22 cellular contexts compared by ENCODE assay signal in genomic region chr1:7578206-7578605, GRCh38.
DNase-seq lines count a peak whose midpoint lies in the region; ATAC-seq and TF ChIP-seq lines count a peak whose summit lies in the region.
"Had no signal": no experiment of that assay in that cellular context is flagged by ENCODE, and none has a peak within 500 bp of the region (broad histone marks: within the 10 kb centered on the region; RNA-seq: fewer than 3 reads in every experiment).

No MANE protein-coding gene starts in this region.

- no peak for TF ChIP-seq CTCF in natural killer cell (IDR thresholded peaks at IDR 0.05)
- no peak for TF ChIP-seq CTCF in PC-3 (conservative IDR thresholded peaks at IDR 0.05; ENCODE audit: low read depth, low read length)

- peak overlapping the region; percentile 61 for H3K23ac ChIP-seq in neuronal stem cell (ENCODE audit: low read depth, low read length, poor library complexity)

- H3K4me3 Mint-ChIP-seq in natural killer cell treated with Interleukin-12 subunit alpha and Interleukin-12 subunit beta and Interleukin-15 and Interleukin-18, amount 100 ng/mL, for 72 hours: no peak overlapping the region
- no peak overlapping the region for H3K4me3 Mint-ChIP-seq in natural killer cell
- H3K4me3 Mint-ChIP-seq: CD8-positive, alpha-beta T cell had no signal

- H2BK12ac ChIP-seq in neuronal stem cell (ENCODE audit: low read length): no peak overlapping the region

- H2BK15ac ChIP-seq in neuronal stem cell (ENCODE audit: low read length): no peak overlapping the region

- H3K27ac ChIP-seq in neuronal stem cell (replicated peaks; ENCODE audit: low read length) (no peak overlapping the region), aorta (ENCODE audit: low read depth in 1 of 2, low read length in 2 of 2) (no peak overlapping the region), PC-3 (ENCODE audit: low read length) (no peak overlapping the region)
- H3K27ac ChIP-seq: 22Rv1; BLaER1 treated with 17β-estradiol and CSF1 and Interleukin-3, amounts not matched to agents 10 nM and 100 nM; GM23248 had no signal

- no peak overlapping the region for H3K4me2 ChIP-seq in neuronal stem cell (ENCODE audit: insufficient read depth, low read length, poor library complexity, severe bottlenecking)
- H3K4me2 ChIP-seq in PC-3 (ENCODE audit: low read length): no peak overlapping the region

- no peak for ATAC-seq in natural killer cell treated with Interleukin-12 subunit alpha and Interleukin-12 subunit beta and Interleukin-15 and Interleukin-18, amount 100 ng/mL, for 72 hours
- ATAC-seq in natural killer cell (no peak), aorta (ENCODE audit: low FRiP score) (no peak), PC-3 (no peak)
- ATAC-seq: CD8-positive, alpha-beta T cell had no signal

- H3K27ac Mint-ChIP-seq in natural killer cell treated with Interleukin-12 subunit alpha and Interleukin-12 subunit beta and Interleukin-15 and Interleukin-18, amount 100 ng/mL, for 72 hours: no peak overlapping the region
- H3K27ac Mint-ChIP-seq in natural killer cell: no peak overlapping the region
- H3K27ac Mint-ChIP-seq: CD8-positive, alpha-beta T cell had no signal

- intact Hi-C loops in natural killer cell (cut with micrococcal nuclease) (no loop called here), aorta (cut with DNase I) (no loop called here), PC-3 (cut with micrococcal nuclease) (no loop called here)

- H3K36me3 Mint-ChIP-seq in natural killer cell treated with Interleukin-12 subunit alpha and Interleukin-12 subunit beta and Interleukin-15 and Interleukin-18, amount 100 ng/mL, for 72 hours: no peaks in the 10 kb centered on the region
- H3K36me3 Mint-ChIP-seq in natural killer cell: no peaks in the 10 kb centered on the region
- H3K36me3 Mint-ChIP-seq: CD8-positive, alpha-beta T cell had no signal

- H3K9me3 Mint-ChIP-seq in natural killer cell treated with Interleukin-12 subunit alpha and Interleukin-12 subunit beta and Interleukin-15 and Interleukin-18, amount 100 ng/mL, for 72 hours: no peaks in the 10 kb centered on the region
- H3K9me3 Mint-ChIP-seq in natural killer cell: no peaks in the 10 kb centered on the region
- H3K9me3 Mint-ChIP-seq: CD8-positive, alpha-beta T cell had no signal

- no peaks in the 10 kb centered on the region for H3K79me1 ChIP-seq in neuronal stem cell (ENCODE audit: low read depth, low read length)

- H4K91ac ChIP-seq in neuronal stem cell (ENCODE audit: low read depth, low read length, poor library complexity): no peak overlapping the region

- no peak overlapping the region for H2AK5ac ChIP-seq in neuronal stem cell (ENCODE audit: low read depth, low read length)

- no peaks in the 10 kb centered on the region for H3K36me3 ChIP-seq in neuronal stem cell (replicated peaks in 1 of 2; ENCODE audit: control insufficient read depth in 2 of 2, insufficient read depth in 2 of 2, low read length in 2 of 2)
- no peaks in the 10 kb centered on the region for H3K36me3 ChIP-seq in aorta (ENCODE audit: control insufficient read depth in 1 of 2, insufficient read depth in 2 of 2, low read length in 1 of 2)
- H3K36me3 ChIP-seq in PC-3 (ENCODE audit: low read depth, low read length): no peaks in the 10 kb centered on the region
- H3K36me3 ChIP-seq: BLaER1 treated with 17β-estradiol and CSF1 and Interleukin-3, amounts not matched to agents 10 nM and 100 nM; HAP-1 had no signal

- H3K14ac ChIP-seq in neuronal stem cell (ENCODE audit: low read length): peak overlapping the region; percentile 47

- H2BK120ac ChIP-seq in neuronal stem cell (ENCODE audit: low read depth, low read length): no peak overlapping the region

- peak; percentile 53 for DNase-seq in activated effector memory CD4-positive, alpha-beta T cell treated with anti-CD3 and anti-CD28 coated beads, Interleukin-2, amount 50 U/mL, for 16 hours
- DNase-seq in activated effector memory CD4-positive, alpha-beta T cell treated with Interleukin-2 at 50 U/mL for 16 hours: no peak
- peak; percentile 53 for DNase-seq in natural killer cell treated with Interleukin-12 subunit alpha and Interleukin-12 subunit beta and Interleukin-15 and Interleukin-18, amount 100 ng/mL, for 72 hours (ENCODE audit: low spot score)
- DNase-seq in natural killer cell (no peak), neuronal stem cell (ENCODE audit: low spot score) (no peak), aorta (peak; percentile 35 to 58), PC-3 (no peak), NCI-H2171 (lab: John Stamatoyannopoulos, UW) (no peak)
- DNase-seq: ACHN; CD8-positive, alpha-beta T cell; GM23248; KG1; NCI-H1092 treated with DMSO at 0.1 percent for 48 hours; NCI-H146; NCI-H2029; NCI-H345; NCI-H524; NCI-H82; SHP77 treated with DMSO at 0.1 percent for 48 hours had no signal

- BruUV-seq in PC-3 (replicated peaks; lab: Mats Ljungman, UMichigan): no TSS peak

- H3K4ac ChIP-seq in neuronal stem cell (ENCODE audit: low read length): no peak overlapping the region

- no peaks in the 10 kb centered on the region for H3K9me2 ChIP-seq in PC-3 (replicated peaks; ENCODE audit: low read length)

- no peaks in the 10 kb centered on the region for H3K79me2 ChIP-seq in PC-3 (ENCODE audit: low read length)

- H3K27me3 Mint-ChIP-seq in natural killer cell treated with Interleukin-12 subunit alpha and Interleukin-12 subunit beta and Interleukin-15 and Interleukin-18, amount 100 ng/mL, for 72 hours: peaks cover 0 to 5% of the 10 kb centered on the region in 2 donors
- no peaks in the 10 kb centered on the region for H3K27me3 Mint-ChIP-seq in natural killer cell (ENCODE audit: low read depth in 2 of 2)

- H3K27me3 ChIP-seq in neuronal stem cell (ENCODE audit: control insufficient read depth in 3 of 3, insufficient read depth in 3 of 3, low read depth in 1 of 3, low read length in 3 of 3): no peaks in the 10 kb centered on the region
- no peaks in the 10 kb centered on the region for H3K27me3 ChIP-seq in aorta (ENCODE audit: control insufficient read depth in 1 of 2, insufficient read depth in 2 of 2, low read length in 1 of 2)
- peaks cover 80% of the 10 kb centered on the region for H3K27me3 ChIP-seq in PC-3 (ENCODE audit: low read length)
- H3K27me3 ChIP-seq: BLaER1 treated with 17β-estradiol and CSF1 and Interleukin-3, amounts not matched to agents 10 nM and 100 nM had no signal

- CTCF ChIA-PET in PC-3 (lab: Charles Lee): no interaction called here

- POLR2A ChIA-PET in PC-3 (lab: Charles Lee; ENCODE audit: unreplicated experiment): no interaction called here

- H3K18ac ChIP-seq in neuronal stem cell (ENCODE audit: low read length): no peak overlapping the region

- no peak overlapping the region for H4K8ac ChIP-seq in neuronal stem cell (ENCODE audit: low read depth, low read length)

- no peaks in the 10 kb centered on the region for H4K20me1 ChIP-seq in PC-3 (ENCODE audit: low read length)
- H4K20me1 ChIP-seq: BLaER1 treated with 17β-estradiol and CSF1 and Interleukin-3, amounts not matched to agents 10 nM and 100 nM had no signal

- H3K4me3 ChIP-seq in neuronal stem cell (ENCODE audit: low read length in 2 of 2): no peak overlapping the region
- H3K4me3 ChIP-seq in aorta (ENCODE audit: low read length in 2 of 2): no peak overlapping the region
- H3K4me3 ChIP-seq in PC-3 (ENCODE audit: low read length): no peak overlapping the region
- H3K4me3 ChIP-seq: BLaER1 treated with 17β-estradiol and CSF1 and Interleukin-3, amounts not matched to agents 10 nM and 100 nM; GM23248; HAP-1 had no signal

- peaks cover 0 to 3% of the 10 kb centered on the region in 2 donors for H3K4me1 ChIP-seq in neuronal stem cell (ENCODE audit: control insufficient read depth in 2 of 2, insufficient read depth in 1 of 2, low read depth in 1 of 2, low read length in 2 of 2)
- H3K4me1 ChIP-seq in aorta (ENCODE audit: control insufficient read depth in 1 of 2, insufficient read depth in 2 of 2, low read length in 2 of 2): no peaks in the 10 kb centered on the region
- H3K4me1 ChIP-seq in PC-3 (ENCODE audit: insufficient read depth, low read length): no peaks in the 10 kb centered on the region
- H3K4me1 ChIP-seq: HAP-1 had no signal

- H2AFZ ChIP-seq in neuronal stem cell (ENCODE audit: low read length) (no peak overlapping the region), PC-3 (ENCODE audit: low read length) (no peak overlapping the region)
- H2AFZ ChIP-seq: GM23248 had no signal

- H3K9me3 ChIP-seq in neuronal stem cell (replicated peaks in 1 of 2; ENCODE audit: control insufficient read depth in 2 of 2, insufficient read depth in 1 of 2, low read depth in 1 of 2, low read length in 2 of 2) (no peaks in the 10 kb centered on the region), aorta (ENCODE audit: control insufficient read depth, low read length) (no peaks in the 10 kb centered on the region), PC-3 (ENCODE audit: low read length) (no peaks in the 10 kb centered on the region)
- H3K9me3 ChIP-seq: HAP-1 had no signal

- H3F3A ChIP-seq in PC-3 (ENCODE audit: low read length, unreplicated experiment): no peaks in the 10 kb centered on the region

- H2BK5ac ChIP-seq in neuronal stem cell (ENCODE audit: low read length): no peak overlapping the region

- H3K4me1 Mint-ChIP-seq in natural killer cell treated with Interleukin-12 subunit alpha and Interleukin-12 subunit beta and Interleukin-15 and Interleukin-18, amount 100 ng/mL, for 72 hours (ENCODE audit: low read depth in 2 of 2): no peaks in the 10 kb centered on the region
- no peaks in the 10 kb centered on the region for H3K4me1 Mint-ChIP-seq in natural killer cell

- H3K9ac ChIP-seq in neuronal stem cell (ENCODE audit: low read depth, low read length, poor library complexity) (peak overlapping the region; percentile 61), PC-3 (ENCODE audit: low read length) (no peak overlapping the region)
- H3K9ac ChIP-seq: BLaER1 treated with 17β-estradiol and CSF1 and Interleukin-3, amounts not matched to agents 10 nM and 100 nM; GM23248 had no signal

- WGBS in neuronal stem cell (ENCODE audit: extremely low coverage in 2 of 2, insufficient read length in 2 of 2, insufficient replicate concordance in 1 of 2), 2 donors: no CpG with 5 or more reads among the region's 15 CpGs
- WGBS in aorta, 2 donors: 92 to 96% methylated on average over 15 of the region's 15 CpGs

Comparison
In these comparisons a context has a peak if more than half of its experiments do, and no peak if none do; other contexts are left out.
1. DNase-seq: peak in activated effector memory CD4-positive, alpha-beta T cell treated with anti-CD3 and anti-CD28 coated beads, Interleukin-2, amount 50 U/mL, for 16 hours (single experiment), natural killer cell treated with Interleukin-12 subunit alpha and Interleukin-12 subunit beta and Interleukin-15 and Interleukin-18, amount 100 ng/mL, for 72 hours (single experiment) and aorta (2 of 2); none in activated effector memory CD4-positive, alpha-beta T cell treated with Interleukin-2 at 50 U/mL for 16 hours (single experiment), natural killer cell (single experiment), neuronal stem cell (single experiment), PC-3 (single experiment) and NCI-H2171 (single experiment).